ENCODE assay signal across 8 cellular contexts in the genomic region with DNA sequence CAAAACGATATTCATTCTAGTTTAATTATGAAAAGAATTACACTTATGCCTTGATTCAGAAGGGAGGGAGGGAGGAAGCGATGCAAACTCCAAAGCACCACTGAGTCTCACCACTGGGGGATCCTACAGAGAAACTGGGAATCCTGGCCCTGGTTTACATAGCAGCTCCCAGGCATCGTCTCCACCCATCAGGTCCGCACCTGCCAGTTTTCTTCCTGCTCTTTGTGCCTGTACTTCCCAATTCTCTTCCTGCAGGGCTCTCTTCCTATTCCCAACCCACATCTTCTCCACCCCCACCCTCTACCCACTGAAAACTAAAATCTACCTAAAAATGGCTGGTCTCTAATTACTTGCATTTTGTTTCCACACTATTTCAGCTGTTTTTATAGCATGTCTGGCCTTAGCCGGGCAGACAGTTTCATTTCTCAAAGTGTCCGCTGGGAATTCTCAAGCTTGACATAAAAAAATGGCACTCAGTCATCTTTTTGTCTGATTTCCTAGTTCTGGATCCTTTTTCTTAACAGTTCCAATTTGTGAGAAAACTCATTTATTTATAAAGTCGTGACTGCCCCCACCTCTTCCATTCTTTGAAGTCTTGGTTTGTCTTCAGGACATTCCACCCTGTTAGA. TPM values are rescaled to one million over a fixed set of nuclear protein-coding genes. Genes with fewer than 3 reads are reported as not detected.
DNase-seq lines count a peak whose midpoint lies in the region; ATAC-seq, FAIRE-seq and TF ChIP-seq lines count a peak whose summit lies in the region.

No MANE protein-coding gene starts in this region.

- CTCF ChIA-PET in activated CD4-positive, alpha-beta memory T cell treated with anti-CD3 and anti-CD28 coated beads, Interleukin-2, amount 10 ng/mL, durations not matched to agents 7 days and 5 days (lab: Charles Lee) = interaction anchor here (0.7 to 5.2 kb wide), 10 partner anchors 11 to 436 kb away, joined by 3 to 25 read pairs (median 4); no protein-coding TSS in a partner anchor

- H3K27ac Mint-ChIP-seq in GM23338 = no peak overlapping the region
- peak overlapping the region; percentile 73 for H3K27ac Mint-ChIP-seq in activated CD4-positive, alpha-beta memory T cell treated with anti-CD3 and anti-CD28 coated beads, Interleukin-2, amount 10 ng/mL, durations not matched to agents 7 days and 5 days
- peak overlapping the region; percentile 98 for H3K27ac Mint-ChIP-seq in type B pancreatic cell

- ATAC-seq in GM23338 = peak; percentile 50
- no peak for ATAC-seq in HG03460 (IDR thresholded peaks at IDR 0.05; ENCODE audit: unreplicated experiment)
- no peak for ATAC-seq in HG03025 (IDR thresholded peaks at IDR 0.05; ENCODE audit: low FRiP score, unreplicated experiment)

- no peaks in the 10 kb centered on the region for H3K9me2 ChIP-seq in GM23338 (ENCODE audit: insufficient read depth)

- peaks cover 54 to 85% (median 75%) of the 10 kb centered on the region in 10 experiments for H3K4me1 ChIP-seq in BLaER1 treated with 17β-estradiol and CSF1 and Interleukin-3, amounts not matched to agents 10 nM and 100 nM
- H3K4me1 ChIP-seq in GM23338 (ENCODE audit: insufficient read depth) (peaks cover 17% of the 10 kb centered on the region), keratinocyte (ENCODE audit: control insufficient read depth, extremely low read depth, insufficient read depth, low read length) (peaks cover 73% of the 10 kb centered on the region)

- peak overlapping the region; percentile 35 for H3K4me3 Mint-ChIP-seq in GM23338
- H3K4me3 Mint-ChIP-seq in activated CD4-positive, alpha-beta memory T cell treated with anti-CD3 and anti-CD28 coated beads, Interleukin-2, amount 10 ng/mL, durations not matched to agents 7 days and 5 days = peak overlapping the region; percentile 79
- peak overlapping the region; percentile 79 for H3K4me3 Mint-ChIP-seq in type B pancreatic cell

- H3K9me1 ChIP-seq in keratinocyte (ENCODE audit: control insufficient read depth, extremely low read depth, insufficient read depth, low read length) = peaks cover 2% of the 10 kb centered on the region

- H3K4me2 ChIP-seq in BLaER1 treated with 17β-estradiol and CSF1 and Interleukin-3, amounts not matched to agents 10 nM and 100 nM = peak overlapping the region; percentile 87 to 97 (median 95)
- H3K4me2 ChIP-seq in GM23338 = peak overlapping the region; percentile 85
- H3K4me2 ChIP-seq in keratinocyte (ENCODE audit: control insufficient read depth, extremely low read depth, insufficient read depth, low read depth, low read length) = peak overlapping the region; percentile 97

- no peaks in the 10 kb centered on the region for H3K36me3 Mint-ChIP-seq in GM23338 (ENCODE audit: low read depth)
- peaks cover 42% of the 10 kb centered on the region for H3K36me3 Mint-ChIP-seq in activated CD4-positive, alpha-beta memory T cell treated with anti-CD3 and anti-CD28 coated beads, Interleukin-2, amount 10 ng/mL, durations not matched to agents 7 days and 5 days (ENCODE audit: low read depth)
- peaks cover 4% of the 10 kb centered on the region for H3K36me3 Mint-ChIP-seq in type B pancreatic cell

- peak overlapping the region; percentile 79 to 94 (median 90); a peak in 17 of 20 replicates for H3K4me3 ChIP-seq in BLaER1 treated with 17β-estradiol and CSF1 and Interleukin-3, amounts not matched to agents 10 nM and 100 nM
- H3K4me3 ChIP-seq in GM23338 (peak overlapping the region; percentile 77), keratinocyte (ENCODE audit: control insufficient read depth in 2 of 3, extremely low read depth in 1 of 3, insufficient read depth in 2 of 3, low read depth in 1 of 3, low read length in 3 of 3) (peak overlapping the region; percentile 80 to 91 (median 85))

- dilution Hi-C loops in keratinocyte (cut with MboI; ENCODE audit: extremely low pct_ligation_motif_present, low sequenced_read_pairs) = no loop called here

- H4K20me1 ChIP-seq in BLaER1 treated with 17β-estradiol and CSF1 and Interleukin-3, amounts not matched to agents 10 nM and 100 nM = peaks cover 17 to 32% (median 28%) of the 10 kb centered on the region in 11 experiments; a peak in 19 of 22 replicates
- H4K20me1 ChIP-seq in GM23338 (replicated peaks; ENCODE audit: insufficient read depth) = 0 out of 2 replicates have a peak, but pooled peaks cover 4% of the 10 kb centered on the region
- H4K20me1 ChIP-seq in keratinocyte (ENCODE audit: control insufficient read depth, extremely low read depth, insufficient read depth, low read length) = no peaks in the 10 kb centered on the region

- peak; percentile 52 for FAIRE-seq in keratinocyte (lab: Jason Lieb, UNC)

- H3K79me2 ChIP-seq in GM23338 (replicated peaks; ENCODE audit: insufficient read depth) = peaks cover 11% of the 10 kb centered on the region; the same call in 1 of the 2 replicates
- H3K79me2 ChIP-seq in keratinocyte (ENCODE audit: control insufficient read depth, insufficient read depth, low read length) = peaks cover 54% of the 10 kb centered on the region

- H3K27me3 ChIP-seq in BLaER1 treated with 17β-estradiol and CSF1 and Interleukin-3, amounts not matched to agents 10 nM and 100 nM = no peaks in the 10 kb centered on the region
- H3K27me3 ChIP-seq in GM23338 (ENCODE audit: insufficient read depth) (0 out of 2 replicates have a peak, but pooled peaks cover 3% of the 10 kb centered on the region), keratinocyte (ENCODE audit: control insufficient read depth, extremely low read depth, insufficient read depth, low read length) (no peaks in the 10 kb centered on the region)

- H3K9me3 Mint-ChIP-seq in GM23338 (no peaks in the 10 kb centered on the region), type B pancreatic cell (no peaks in the 10 kb centered on the region)
- H3K9me3 Mint-ChIP-seq in activated CD4-positive, alpha-beta memory T cell treated with anti-CD3 and anti-CD28 coated beads, Interleukin-2, amount 10 ng/mL, durations not matched to agents 7 days and 5 days = no peaks in the 10 kb centered on the region

- H3K9ac ChIP-seq in BLaER1 treated with 17β-estradiol and CSF1 and Interleukin-3, amounts not matched to agents 10 nM and 100 nM = peak overlapping the region in 9 of 11 experiments; percentile 95 to 99 (median 98); a peak in 16 of 22 replicates
- H3K9ac ChIP-seq in keratinocyte (ENCODE audit: control insufficient read depth, extremely low read depth, insufficient read depth, low read length) = peak overlapping the region; percentile 100

- H3K36me3 ChIP-seq in BLaER1 treated with 17β-estradiol and CSF1 and Interleukin-3, amounts not matched to agents 10 nM and 100 nM = peaks cover 11 to 24% (median 19%) of the 10 kb centered on the region in 11 experiments
- H3K36me3 ChIP-seq in GM23338 (ENCODE audit: insufficient read depth) (no peaks in the 10 kb centered on the region), keratinocyte (ENCODE audit: control insufficient read depth in 2 of 2, extremely low read depth in 1 of 2, insufficient read depth in 2 of 2, low read length in 2 of 2) (peaks cover 7 to 12% of the 10 kb centered on the region in 2 experiments)

- H2AFZ ChIP-seq in GM23338 (no peak overlapping the region), keratinocyte (ENCODE audit: control insufficient read depth, low read length) (no peak overlapping the region)

- peak overlapping the region in 10 of 11 experiments; percentile 95 to 99 (median 98); a peak in 19 of 22 replicates for H3K27ac ChIP-seq in BLaER1 treated with 17β-estradiol and CSF1 and Interleukin-3, amounts not matched to agents 10 nM and 100 nM
- H3K27ac ChIP-seq in GM23338 (ENCODE audit: low read depth) (no peak overlapping the region), keratinocyte (ENCODE audit: control insufficient read depth, insufficient read depth, low read length) (peak overlapping the region; percentile 99)

- TF ChIP-seq CTCF in GM23338 (conservative IDR thresholded peaks at IDR 0.05; ENCODE audit: low read depth in 2 of 2) (peak; percentile 25 to 45), keratinocyte (optimal IDR thresholded peaks at IDR 0.05 in 1 of 3, IDR thresholded peaks at IDR 0.05 in 1 of 3, conservative IDR thresholded peaks at IDR 0.05 in 1 of 3; ENCODE audit: extremely low read depth in 1 of 3, insufficient read depth in 2 of 3, low read length in 3 of 3) (peak; percentile 22 to 66 (median 52)), type B pancreatic cell (conservative IDR thresholded peaks at IDR 0.05) (peak; percentile 64)

- peaks cover 19% of the 10 kb centered on the region for H3K4me1 Mint-ChIP-seq in GM23338
- H3K4me1 Mint-ChIP-seq in activated CD4-positive, alpha-beta memory T cell treated with anti-CD3 and anti-CD28 coated beads, Interleukin-2, amount 10 ng/mL, durations not matched to agents 7 days and 5 days = peaks cover 81% of the 10 kb centered on the region
- peaks cover 36% of the 10 kb centered on the region for H3K4me1 Mint-ChIP-seq in type B pancreatic cell (ENCODE audit: unreplicated experiment)

- no peaks in the 10 kb centered on the region for H3K9me3 ChIP-seq in BLaER1 treated with 17β-estradiol and CSF1 and Interleukin-3, amounts not matched to agents 10 nM and 100 nM (replicated peaks in 1 of 11)
- no peaks in the 10 kb centered on the region for H3K9me3 ChIP-seq in keratinocyte (ENCODE audit: control insufficient read depth, low read depth, low read length)

- peak; percentile 85 for DNase-seq in GM23338 (ENCODE audit: low spot score)
- no peak for DNase-seq in activated CD4-positive, alpha-beta memory T cell treated with anti-CD3 and anti-CD28 coated beads, Interleukin-2, amount 10 ng/mL, durations not matched to agents 7 days and 5 days
- no peak for DNase-seq in keratinocyte (ENCODE audit: low read depth, low spot score)
- no peak for DNase-seq in type B pancreatic cell (ENCODE audit: extremely low spot score, unreplicated experiment)
- DNase-seq in AG20443 (ENCODE audit: low spot score) = no peak

- POLR2A ChIA-PET in activated CD4-positive, alpha-beta memory T cell treated with anti-CD3 and anti-CD28 coated beads, Interleukin-2, amount 10 ng/mL, durations not matched to agents 7 days and 5 days (lab: Charles Lee) = interaction anchor here (1.0 to 15.7 kb wide), 8 partner anchors 13 to 638 kb away, joined by 3 to 244 read pairs (median 3); a partner anchor contains a TSS

- peaks cover 3% of the 10 kb centered on the region; the same call in 1 of the 2 replicates for H3F3A ChIP-seq in GM23338 (replicated peaks; ENCODE audit: low read depth)

- H3K27me3 Mint-ChIP-seq in GM23338 (ENCODE audit: insufficient read depth, low read depth, poor library complexity) = peaks cover 11% of the 10 kb centered on the region
- H3K27me3 Mint-ChIP-seq in activated CD4-positive, alpha-beta memory T cell treated with anti-CD3 and anti-CD28 coated beads, Interleukin-2, amount 10 ng/mL, durations not matched to agents 7 days and 5 days = no peaks in the 10 kb centered on the region
- no peaks in the 10 kb centered on the region for H3K27me3 Mint-ChIP-seq in type B pancreatic cell

RNA-seq across cellular contexts. Expression of a gene that starts 1.6 kb away (rescaled TPM):
- total RNA-seq in GM23338 (2014; rRNA removed; shearing (Covaris generic)) = 29.6 and 35.8 TPM in 2 replicates
- polyA plus RNA-seq in GM23338 (2016; fragmentation: Nextera tagmentation; extraction: Ambion mirVana) (10.3 and 12.2 TPM in 2 replicates), keratinocyte (43.4 to 98.3 TPM (median 47.9 TPM) in 3 replicates)
- 100 to 1,000 TPM; 188 to 201 TPM for total RNA-seq in activated CD4-positive, alpha-beta memory T cell treated with anti-CD3 and anti-CD28 coated beads, Interleukin-2, amount 10 ng/mL, durations not matched to agents 7 days and 5 days
- polyA plus RNA-seq in keratinocyte (2011; ENCODE audit: low read depth) = 188 TPM
- polyA plus RNA-seq in keratinocyte (2011; cell fraction: cytosol; rRNA removed) = 71.4 and 109 TPM in 2 replicates
- polyA plus RNA-seq in keratinocyte (2011; cell fraction: nucleus; rRNA removed) = 67.6 and 70.0 TPM in 2 replicates
- 63.7 and 120 TPM in 2 replicates for polyA plus RNA-seq in keratinocyte (2012; ENCODE audit: low replicate concordance)
- 82.8 to 116 TPM (median 88.8 TPM) in 3 replicates for polyA minus RNA-seq in keratinocyte
- polyA minus RNA-seq in keratinocyte (2011; cell fraction: cytosol; rRNA and poly(A)+ RNA removed) = 146 TPM
- 54.0 and 61.1 TPM in 2 replicates for polyA minus RNA-seq in keratinocyte (2011; cell fraction: nucleus; rRNA and poly(A)+ RNA removed)
- total RNA-seq in type B pancreatic cell (ENCODE audit: low replicate concordance) = 63.6 and 89.2 TPM in 2 replicates
